ENCODE assay signal across 9 cellular contexts in genomic region chr11:2772544-2773031, GRCh38.
DNase-seq lines count a peak whose midpoint lies in the region; ATAC-seq lines count a peak whose summit lies in the region.
"Had no signal": no experiment of that assay in that cellular context is flagged by ENCODE, and none has a peak within 500 bp of the region (broad histone marks: within the 10 kb centered on the region; RNA-seq: fewer than 3 reads in every experiment).

No MANE protein-coding gene starts in this region.

- DNase-seq in AG20443 (ENCODE audit: low spot score) (peak; percentile 76), HK-2 (ENCODE audit: unreplicated experiment) (peak; percentile 52), activated T-cell treated with anti-CD3 and anti-CD28 coated beads for 48 hours (ENCODE audit: low read depth) (peak; percentile 41), iris pigment epithelial cell (ENCODE audit: low read depth) (peak; percentile 49), NCI-H1417 (lab: John Stamatoyannopoulos, UW) (no peak), NCI-H1417 treated with DMSO at 0.1 percent for 48 hours (lab: John Stamatoyannopoulos, UW) (no peak), NCI-H1092 treated with DMSO at 0.1 percent for 48 hours (lab: John Stamatoyannopoulos, UW) (no peak)

- no peak for ATAC-seq in GM19023 (IDR thresholded peaks at IDR 0.05; ENCODE audit: unreplicated experiment)
- ATAC-seq: left colon had no signal

Comparison
In these comparisons a context has a peak if more than half of its experiments do, and no peak if none do; other contexts are left out.
1. DNase-seq: peak in AG20443 (single experiment), HK-2 (single experiment), activated T-cell treated with anti-CD3 and anti-CD28 coated beads for 48 hours (single experiment) and iris pigment epithelial cell (single experiment); none in NCI-H1417 (0 of 3), NCI-H1417 treated with DMSO at 0.1 percent for 48 hours (single experiment) and NCI-H1092 treated with DMSO at 0.1 percent for 48 hours (single experiment).